In genomic region chr17:4988168-4988567, GRCh38 we compare ENCODE assay signal across 6 cellular contexts. TPM values are rescaled to one million over a fixed set of nuclear protein-coding genes. Genes with fewer than 3 reads are reported as not detected.
DNase-seq lines count a peak whose midpoint lies in the region; ATAC-seq and TF ChIP-seq lines count a peak whose summit lies in the region.

No MANE protein-coding gene starts in this region.

- POLR2A ChIA-PET in OCI-LY7 (lab: Charles Lee), result interaction anchor here (1.1 to 3.3 kb wide), 2 partner anchors 17 to 29 kb away, joined by 3 to 10 read pairs; no protein-coding TSS in a partner anchor

- CTCF ChIA-PET in OCI-LY7 (lab: Charles Lee; ENCODE audit: unreplicated experiment), result interaction anchor here (1.3 kb wide), 1 partner anchor 10 kb away, joined by 4 read pairs; no protein-coding TSS in a partner anchor

- peak overlapping the region; percentile 87 for H3K27ac ChIP-seq in 22Rv1
- H3K27ac ChIP-seq in OCI-LY7 (ENCODE audit: low read depth, low read length, poor library complexity, severe bottlenecking), result peak overlapping the region; percentile 48
- peak overlapping the region; percentile 85 for H3K27ac ChIP-seq in right cardiac atrium (ENCODE audit: low read length)
- H3K27ac ChIP-seq in uterus, result peak overlapping the region; percentile 89 to 91

- H3K79me2 ChIP-seq in OCI-LY7 (ENCODE audit: insufficient read depth, low read depth, low read length), result peaks cover 3% of the 10 kb centered on the region; the same call in 1 of the 2 replicates

- no TSS peak for BruUV-seq in OCI-LY7 (replicated peaks; lab: Mats Ljungman, UMichigan)

- peak; percentile 9 to 23 for ATAC-seq in right cardiac atrium
- no peak for ATAC-seq in HG03439 (IDR thresholded peaks at IDR 0.05; ENCODE audit: unreplicated experiment)

- DNase-seq in OCI-LY7 (ENCODE audit: low spot score), result peak; percentile 47
- DNase-seq in right cardiac atrium, result peak; percentile 67 to 79 (median 71)
- peak; percentile 38 to 40 for DNase-seq in uterus
- no peak for DNase-seq in mucosa of gallbladder (ENCODE audit: low spot score)

- peaks cover 27% of the 10 kb centered on the region for H3K4me1 ChIP-seq in OCI-LY7 (ENCODE audit: insufficient read depth, low read length, poor library complexity, severe bottlenecking)
- peaks cover 2% of the 10 kb centered on the region for H3K4me1 ChIP-seq in right cardiac atrium (ENCODE audit: control insufficient read depth, insufficient read depth, low read length)
- H3K4me1 ChIP-seq in uterus, result peaks cover 9 to 16% of the 10 kb centered on the region in 2 donors

- H3K4me2 ChIP-seq in OCI-LY7 (ENCODE audit: low read length), result peak overlapping the region; percentile 99

- H3K9me3 ChIP-seq in OCI-LY7 (ENCODE audit: low read length) (no peaks in the 10 kb centered on the region), right cardiac atrium (ENCODE audit: control insufficient read depth, low read length) (no peaks in the 10 kb centered on the region), uterus (no peaks in the 10 kb centered on the region)

- H3K27me3 ChIP-seq in right cardiac atrium (ENCODE audit: control insufficient read depth, insufficient read depth), result no peaks in the 10 kb centered on the region
- no peaks in the 10 kb centered on the region for H3K27me3 ChIP-seq in uterus

- 3% methylated on average over 10 of the region's 10 CpGs for WGBS in right cardiac atrium

- peaks cover 3% of the 10 kb centered on the region; the same call in 1 of the 2 replicates for H3K36me3 ChIP-seq in OCI-LY7 (ENCODE audit: insufficient read depth, low read length)
- H3K36me3 ChIP-seq in uterus, result no peaks in the 10 kb centered on the region

- H2AFZ ChIP-seq in OCI-LY7 (ENCODE audit: low read length), result peak overlapping the region; percentile 83; the same call in 1 of the 2 replicates

- H3K9me2 ChIP-seq in OCI-LY7 (ENCODE audit: insufficient read depth, low read length), result no peaks in the 10 kb centered on the region

- H3K4me3 ChIP-seq in OCI-LY7 (ENCODE audit: low read depth, low read length, poor library complexity, severe bottlenecking) (peak overlapping the region; percentile 93), right cardiac atrium (ENCODE audit: low read length) (peak overlapping the region; percentile 81), uterus (peak overlapping the region; percentile 74 to 81)

- TF ChIP-seq POLR2A in uterus (IDR thresholded peaks at IDR 0.05), result no peak

- TF ChIP-seq CTCF in 22Rv1 (IDR thresholded peaks at IDR 0.05), result no peak
- TF ChIP-seq CTCF in OCI-LY7 (conservative IDR thresholded peaks at IDR 0.05; ENCODE audit: low read length), result no peak
- no peak for TF ChIP-seq CTCF in uterus (IDR thresholded peaks at IDR 0.05)

- intact Hi-C loops in OCI-LY7 (cut with micrococcal nuclease; ENCODE audit: unreplicated experiment) (loop anchor here (5.0 kb wide), 2 partner anchors 44 to 81 kb away; no protein-coding TSS in a partner anchor), right cardiac atrium (cut with DNase I) (loop anchor here (5.0 to 10.0 kb wide), 4 partner anchors 53 to 81 kb away; partner anchors contain the start of gene GP1BA (in 1 of the 4)), uterus (cut with DNase I; ENCODE audit: low total_unique reads) (no loop called here)

- no peaks in the 10 kb centered on the region for H4K20me1 ChIP-seq in OCI-LY7 (ENCODE audit: insufficient read depth, low read length)

RNA-seq across cellular contexts. Expression of gene CAMTA2, which starts 0.7 kb away (rescaled TPM):
- total RNA-seq in OCI-LY7 (2014; rRNA removed; shearing (Covaris generic)), result 8.7 and 9.7 TPM in 2 replicates
- 44.3 and 53.4 TPM in 2 replicates for total RNA-seq in OCI-LY7 (2022)
- 10 to 100 TPM; 35.3 to 44.4 (median 40.3) TPM for total RNA-seq in right cardiac atrium
- 43.5 TPM for polyA plus RNA-seq in right cardiac atrium
- total RNA-seq in uterus, result 10 to 100 TPM in 3 of 4 donors, 1 to 10 TPM in 1; 7.3 to 80.8 (median 12.7) TPM
- total RNA-seq in mucosa of gallbladder, result 68.0 TPM

RNA-seq across cellular contexts. Expression of gene INCA1, which starts 9.2 kb away (rescaled TPM):
- total RNA-seq in OCI-LY7 (2014; rRNA removed; shearing (Covaris generic)), result not detected in 2 replicates
- total RNA-seq in OCI-LY7 (2022), result 0.82 and 1.2 TPM in 2 replicates
- 1 to 10 TPM; 2.2 to 3.8 (median 3.2) TPM for total RNA-seq in right cardiac atrium
- polyA plus RNA-seq in right cardiac atrium, result 5.0 TPM
- 1 to 10 TPM in 1 of 4 donors, not detected in 3; 3.4 TPM for total RNA-seq in uterus
- total RNA-seq in mucosa of gallbladder, result 1.4 TPM

RNA-seq across cellular contexts. Expression of gene KIF1C, which starts 9.6 kb away (rescaled TPM):
- total RNA-seq in OCI-LY7 (2014; rRNA removed; shearing (Covaris generic)), result 20.6 and 32.1 TPM in 2 replicates
- 51.1 and 53.7 TPM in 2 replicates for total RNA-seq in OCI-LY7 (2022)
- total RNA-seq in right cardiac atrium, result 100 to 1,000 TPM; 519 to 727 (median 570) TPM
- 406 TPM for polyA plus RNA-seq in right cardiac atrium
- total RNA-seq in uterus, result 100 to 1,000 TPM in 1 of 4 donors, 10 to 100 TPM in 3; 22.9 to 140 (median 30.5) TPM
- total RNA-seq in mucosa of gallbladder, result 234 TPM

RNA-seq across cellular contexts. Expression of gene SPAG7, which starts 20.6 kb away (rescaled TPM):
- total RNA-seq in OCI-LY7 (2014; rRNA removed; shearing (Covaris generic)), result 53.2 and 54.4 TPM in 2 replicates
- total RNA-seq in OCI-LY7 (2022) (58.9 and 67.7 TPM in 2 replicates), right cardiac atrium (100 to 1,000 TPM; 106 to 133 (median 117) TPM), uterus (10 to 100 TPM; 18.4 to 58.3 (median 34.0) TPM), mucosa of gallbladder (54.2 TPM)
- polyA plus RNA-seq in right cardiac atrium, result 164 TPM

RNA-seq across cellular contexts. Expression of gene ENO3, which starts 37.2 kb away (rescaled TPM):
- 14.6 and 24.6 TPM in 2 replicates for total RNA-seq in OCI-LY7 (2014; rRNA removed; shearing (Covaris generic))
- total RNA-seq in OCI-LY7 (2022) (79.4 and 80.4 TPM in 2 replicates), right cardiac atrium (100 to 1,000 TPM; 198 to 695 (median 246) TPM), uterus (1 to 10 TPM in 3 of 4 donors, not detected in 1; 2.8 to 3.7 (median 3.6) TPM), mucosa of gallbladder (7.5 TPM)
- polyA plus RNA-seq in right cardiac atrium, result 455 TPM
